ENCODE assay signal across 20 cellular contexts in the genomic region with DNA sequence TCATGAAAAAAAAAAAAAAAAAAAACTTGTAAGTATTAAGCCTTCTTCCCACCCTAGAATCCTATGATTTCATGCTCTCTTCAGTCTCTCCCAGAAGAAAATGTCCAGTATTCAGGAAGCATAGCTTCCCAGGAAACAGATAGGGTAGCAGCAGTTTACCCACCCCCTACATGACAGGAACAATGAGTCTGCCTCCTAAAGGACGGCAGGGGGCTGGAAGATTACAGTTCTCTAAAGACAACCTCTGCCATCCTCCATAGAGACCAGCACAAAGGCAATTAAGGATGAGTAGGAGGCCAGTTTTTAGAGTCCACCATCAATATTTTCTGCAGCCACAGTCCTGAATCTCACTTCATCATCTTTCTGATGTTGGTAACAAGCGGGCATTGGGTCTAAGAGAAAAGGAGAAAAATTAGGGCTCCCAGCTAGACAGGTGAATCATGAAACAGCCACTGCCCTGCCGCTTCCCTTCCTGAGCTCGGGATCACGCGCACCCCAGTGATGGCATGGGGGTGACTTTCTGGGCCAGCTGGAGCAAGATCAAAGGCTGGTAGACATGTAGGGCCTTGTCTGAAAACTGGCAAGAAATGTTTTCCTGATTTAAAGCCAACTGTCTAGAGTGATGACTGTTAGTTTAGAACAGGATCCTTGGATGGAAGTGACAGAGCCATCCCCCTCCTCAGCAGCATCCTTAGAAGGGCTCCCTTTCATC.
"Had no signal": no experiment of that assay in that cellular context is flagged by ENCODE, and none has a peak within 500 bp of the region (broad histone marks: within the 10 kb centered on the region; RNA-seq: fewer than 3 reads in every experiment).

No MANE protein-coding gene starts in this region.

- H3K36me3 ChIP-seq: breast epithelium, neutrophil, pancreas, thoracic aorta, upper lobe of left lung had no signal

- FAIRE-seq: astrocyte, endothelial cell of umbilical vein, pancreas had no signal

- H3K27me3 ChIP-seq: breast epithelium, neutrophil, pancreas, spleen, upper lobe of left lung had no signal

- H3K9me3 ChIP-seq: breast epithelium, neutrophil, pancreas, thoracic aorta, upper lobe of left lung had no signal

- DNase-seq: activated B cell treated with CpG ODN at 0.5 μM for 24 hours; activated CD4-positive, alpha-beta memory T cell treated with anti-CD3 and anti-CD28 coated beads, Interleukin-2, amount 10 ng/mL, durations not matched to agents 7 days and 5 days; activated CD4-positive, alpha-beta T cell treated with anti-CD3 and anti-CD28 coated beads for 4 hours; activated T-cell treated with anti-CD3 and anti-CD28 coated beads, Interleukin-2, amount 50 U/mL, for 24 hours; effector CD4-positive, alpha-beta T cell; foreskin fibroblast; glutamatergic neuron; kidney glomerular epithelial cell; natural killer cell; pancreas; spleen; stimulated activated CD4-positive, alpha-beta T cell treated with anti-CD3 and anti-CD28 coated beads, Interleukin-4, amount 100 ng/mL, for 4 hours; upper lobe of left lung had no signal

- H3K4me1 ChIP-seq: breast epithelium, pancreas, spleen, upper lobe of left lung had no signal

- ATAC-seq: natural killer cell; pancreas; stimulated activated memory B cell treated with anti-CD40 and anti-IgM and Interleukin-4, amounts not matched to agents 10 μg/mL and 1 μg/mL and 100 μg/mL, for 72 hours had no signal

- H3K27ac ChIP-seq: breast epithelium, neutrophil, pancreas, SK-N-MC, spleen, thoracic aorta, upper lobe of left lung had no signal

- H3K4me3 ChIP-seq: breast epithelium, pancreas, SK-N-MC, spleen, thoracic aorta, upper lobe of left lung had no signal
